2 cellular contexts compared by ENCODE assay signal in the genomic region with DNA sequence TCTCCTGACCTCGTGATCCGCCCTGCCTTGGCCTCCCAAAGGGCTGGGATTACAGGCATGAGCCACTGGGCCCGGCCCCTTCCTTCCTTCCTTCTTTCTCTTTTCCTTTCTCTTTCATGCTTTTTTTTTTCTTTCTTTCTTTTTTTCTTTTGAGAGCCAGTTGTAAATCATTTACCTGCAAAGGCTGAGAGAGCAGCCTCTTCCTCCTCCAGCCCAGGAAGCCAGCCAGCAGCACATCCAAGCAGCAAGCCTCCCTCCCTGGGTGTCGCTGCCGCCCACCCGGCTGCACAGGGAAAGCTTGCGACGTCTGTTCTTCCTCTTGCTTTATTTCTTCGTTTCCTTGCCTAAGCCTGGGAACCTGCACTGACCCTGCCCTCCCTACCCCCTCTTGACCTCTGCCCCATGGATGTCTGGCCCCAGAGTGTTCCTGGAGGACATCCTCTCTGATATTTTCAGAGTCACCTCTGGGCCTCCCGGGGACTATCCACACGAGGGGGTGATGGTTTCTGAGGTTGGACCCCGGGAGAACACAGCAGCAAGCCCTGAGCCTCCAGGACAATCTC.
A peak's percentile ranks its signal among the peaks of the same experiment; 100 is the strongest.
TF ChIP-seq lines count a peak whose summit lies in the region.

No MANE protein-coding gene starts in this region.

TF ChIP-seq in HEK293, 187 proteins besides CTCF, POLR2A, EP300 and RAD21:
- TF ChIP-seq SP7 (tag by site-specific recombination; IDR thresholded peaks at IDR 0.05) (no peak), ZIC2 (tag by site-specific recombination; IDR thresholded peaks at IDR 0.05) (peak; percentile 37; the same call in 1 of the 2 replicates)
- TF ChIP-seq, protein P1, sequence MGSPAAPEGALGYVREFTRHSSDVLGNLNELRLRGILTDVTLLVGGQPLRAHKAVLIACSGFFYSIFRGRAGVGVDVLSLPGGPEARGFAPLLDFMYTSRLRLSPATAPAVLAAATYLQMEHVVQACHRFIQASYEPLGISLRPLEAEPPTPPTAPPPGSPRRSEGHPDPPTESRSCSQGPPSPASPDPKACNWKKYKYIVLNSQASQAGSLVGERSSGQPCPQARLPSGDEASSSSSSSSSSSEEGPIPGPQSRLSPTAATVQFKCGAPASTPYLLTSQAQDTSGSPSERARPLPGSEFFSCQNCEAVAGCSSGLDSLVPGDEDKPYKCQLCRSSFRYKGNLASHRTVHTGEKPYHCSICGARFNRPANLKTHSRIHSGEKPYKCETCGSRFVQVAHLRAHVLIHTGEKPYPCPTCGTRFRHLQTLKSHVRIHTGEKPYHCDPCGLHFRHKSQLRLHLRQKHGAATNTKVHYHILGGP (tag by site-specific recombination; IDR thresholded peaks at IDR 0.05): no peak

TF ChIP-seq in H1, 55 proteins besides CTCF, POLR2A, EP300 and RAD21:
- TF ChIP-seq CREB1 (IDR thresholded peaks at IDR 0.05): no peak
- TF ChIP-seq KDM4A (IDR thresholded peaks at IDR 0.05; ENCODE audit: low read depth, low read length, severe bottlenecking): no peak
- no peak for TF ChIP-seq SIX5 (IDR thresholded peaks at IDR 0.05; ENCODE audit: low read depth, low read length)
- TF ChIP-seq, protein P2, sequence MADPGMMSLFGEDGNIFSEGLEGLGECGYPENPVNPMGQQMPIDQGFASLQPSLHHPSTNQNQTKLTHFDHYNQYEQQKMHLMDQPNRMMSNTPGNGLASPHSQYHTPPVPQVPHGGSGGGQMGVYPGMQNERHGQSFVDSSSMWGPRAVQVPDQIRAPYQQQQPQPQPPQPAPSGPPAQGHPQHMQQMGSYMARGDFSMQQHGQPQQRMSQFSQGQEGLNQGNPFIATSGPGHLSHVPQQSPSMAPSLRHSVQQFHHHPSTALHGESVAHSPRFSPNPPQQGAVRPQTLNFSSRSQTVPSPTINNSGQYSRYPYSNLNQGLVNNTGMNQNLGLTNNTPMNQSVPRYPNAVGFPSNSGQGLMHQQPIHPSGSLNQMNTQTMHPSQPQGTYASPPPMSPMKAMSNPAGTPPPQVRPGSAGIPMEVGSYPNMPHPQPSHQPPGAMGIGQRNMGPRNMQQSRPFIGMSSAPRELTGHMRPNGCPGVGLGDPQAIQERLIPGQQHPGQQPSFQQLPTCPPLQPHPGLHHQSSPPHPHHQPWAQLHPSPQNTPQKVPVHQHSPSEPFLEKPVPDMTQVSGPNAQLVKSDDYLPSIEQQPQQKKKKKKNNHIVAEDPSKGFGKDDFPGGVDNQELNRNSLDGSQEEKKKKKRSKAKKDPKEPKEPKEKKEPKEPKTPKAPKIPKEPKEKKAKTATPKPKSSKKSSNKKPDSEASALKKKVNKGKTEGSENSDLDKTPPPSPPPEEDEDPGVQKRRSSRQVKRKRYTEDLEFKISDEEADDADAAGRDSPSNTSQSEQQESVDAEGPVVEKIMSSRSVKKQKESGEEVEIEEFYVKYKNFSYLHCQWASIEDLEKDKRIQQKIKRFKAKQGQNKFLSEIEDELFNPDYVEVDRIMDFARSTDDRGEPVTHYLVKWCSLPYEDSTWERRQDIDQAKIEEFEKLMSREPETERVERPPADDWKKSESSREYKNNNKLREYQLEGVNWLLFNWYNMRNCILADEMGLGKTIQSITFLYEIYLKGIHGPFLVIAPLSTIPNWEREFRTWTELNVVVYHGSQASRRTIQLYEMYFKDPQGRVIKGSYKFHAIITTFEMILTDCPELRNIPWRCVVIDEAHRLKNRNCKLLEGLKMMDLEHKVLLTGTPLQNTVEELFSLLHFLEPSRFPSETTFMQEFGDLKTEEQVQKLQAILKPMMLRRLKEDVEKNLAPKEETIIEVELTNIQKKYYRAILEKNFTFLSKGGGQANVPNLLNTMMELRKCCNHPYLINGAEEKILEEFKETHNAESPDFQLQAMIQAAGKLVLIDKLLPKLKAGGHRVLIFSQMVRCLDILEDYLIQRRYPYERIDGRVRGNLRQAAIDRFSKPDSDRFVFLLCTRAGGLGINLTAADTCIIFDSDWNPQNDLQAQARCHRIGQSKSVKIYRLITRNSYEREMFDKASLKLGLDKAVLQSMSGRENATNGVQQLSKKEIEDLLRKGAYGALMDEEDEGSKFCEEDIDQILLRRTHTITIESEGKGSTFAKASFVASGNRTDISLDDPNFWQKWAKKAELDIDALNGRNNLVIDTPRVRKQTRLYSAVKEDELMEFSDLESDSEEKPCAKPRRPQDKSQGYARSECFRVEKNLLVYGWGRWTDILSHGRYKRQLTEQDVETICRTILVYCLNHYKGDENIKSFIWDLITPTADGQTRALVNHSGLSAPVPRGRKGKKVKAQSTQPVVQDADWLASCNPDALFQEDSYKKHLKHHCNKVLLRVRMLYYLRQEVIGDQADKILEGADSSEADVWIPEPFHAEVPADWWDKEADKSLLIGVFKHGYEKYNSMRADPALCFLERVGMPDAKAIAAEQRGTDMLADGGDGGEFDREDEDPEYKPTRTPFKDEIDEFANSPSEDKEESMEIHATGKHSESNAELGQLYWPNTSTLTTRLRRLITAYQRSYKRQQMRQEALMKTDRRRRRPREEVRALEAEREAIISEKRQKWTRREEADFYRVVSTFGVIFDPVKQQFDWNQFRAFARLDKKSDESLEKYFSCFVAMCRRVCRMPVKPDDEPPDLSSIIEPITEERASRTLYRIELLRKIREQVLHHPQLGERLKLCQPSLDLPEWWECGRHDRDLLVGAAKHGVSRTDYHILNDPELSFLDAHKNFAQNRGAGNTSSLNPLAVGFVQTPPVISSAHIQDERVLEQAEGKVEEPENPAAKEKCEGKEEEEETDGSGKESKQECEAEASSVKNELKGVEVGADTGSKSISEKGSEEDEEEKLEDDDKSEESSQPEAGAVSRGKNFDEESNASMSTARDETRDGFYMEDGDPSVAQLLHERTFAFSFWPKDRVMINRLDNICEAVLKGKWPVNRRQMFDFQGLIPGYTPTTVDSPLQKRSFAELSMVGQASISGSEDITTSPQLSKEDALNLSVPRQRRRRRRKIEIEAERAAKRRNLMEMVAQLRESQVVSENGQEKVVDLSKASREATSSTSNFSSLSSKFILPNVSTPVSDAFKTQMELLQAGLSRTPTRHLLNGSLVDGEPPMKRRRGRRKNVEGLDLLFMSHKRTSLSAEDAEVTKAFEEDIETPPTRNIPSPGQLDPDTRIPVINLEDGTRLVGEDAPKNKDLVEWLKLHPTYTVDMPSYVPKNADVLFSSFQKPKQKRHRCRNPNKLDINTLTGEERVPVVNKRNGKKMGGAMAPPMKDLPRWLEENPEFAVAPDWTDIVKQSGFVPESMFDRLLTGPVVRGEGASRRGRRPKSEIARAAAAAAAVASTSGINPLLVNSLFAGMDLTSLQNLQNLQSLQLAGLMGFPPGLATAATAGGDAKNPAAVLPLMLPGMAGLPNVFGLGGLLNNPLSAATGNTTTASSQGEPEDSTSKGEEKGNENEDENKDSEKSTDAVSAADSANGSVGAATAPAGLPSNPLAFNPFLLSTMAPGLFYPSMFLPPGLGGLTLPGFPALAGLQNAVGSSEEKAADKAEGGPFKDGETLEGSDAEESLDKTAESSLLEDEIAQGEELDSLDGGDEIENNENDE (IDR thresholded peaks at IDR 0.05; ENCODE audit: insufficient replicate concordance, low read length): no peak
- no peak for TF ChIP-seq CBX8 (IDR thresholded peaks at IDR 0.05; ENCODE audit: borderline replicate concordance, low read depth, low read length)
- TF ChIP-seq TAF7 (optimal IDR thresholded peaks at IDR 0.05; ENCODE audit: borderline replicate concordance, low read depth, low read length): no peak
- TF ChIP-seq, protein P3, sequence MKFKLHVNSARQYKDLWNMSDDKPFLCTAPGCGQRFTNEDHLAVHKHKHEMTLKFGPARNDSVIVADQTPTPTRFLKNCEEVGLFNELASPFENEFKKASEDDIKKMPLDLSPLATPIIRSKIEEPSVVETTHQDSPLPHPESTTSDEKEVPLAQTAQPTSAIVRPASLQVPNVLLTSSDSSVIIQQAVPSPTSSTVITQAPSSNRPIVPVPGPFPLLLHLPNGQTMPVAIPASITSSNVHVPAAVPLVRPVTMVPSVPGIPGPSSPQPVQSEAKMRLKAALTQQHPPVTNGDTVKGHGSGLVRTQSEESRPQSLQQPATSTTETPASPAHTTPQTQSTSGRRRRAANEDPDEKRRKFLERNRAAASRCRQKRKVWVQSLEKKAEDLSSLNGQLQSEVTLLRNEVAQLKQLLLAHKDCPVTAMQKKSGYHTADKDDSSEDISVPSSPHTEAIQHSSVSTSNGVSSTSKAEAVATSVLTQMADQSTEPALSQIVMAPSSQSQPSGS (IDR thresholded peaks at IDR 0.05; ENCODE audit: low read length): no peak
- TF ChIP-seq CHD1 (IDR thresholded peaks at IDR 0.05; ENCODE audit: low read depth, low read length): no peak
- TF ChIP-seq EZH2 (IDR thresholded peaks at IDR 0.05; ENCODE audit: low read depth, low read length, severe bottlenecking): no peak
- no peak for TF ChIP-seq TBP (IDR thresholded peaks at IDR 0.05; ENCODE audit: low read depth, low read length)
- no peak for TF ChIP-seq SRF (IDR thresholded peaks at IDR 0.05; ENCODE audit: low read depth, low read length)
- TF ChIP-seq SP1 (IDR thresholded peaks at IDR 0.05; ENCODE audit: low read depth, low read length): no peak
- no peak for TF ChIP-seq RBBP5 (IDR thresholded peaks at IDR 0.05; ENCODE audit: borderline replicate concordance, low read depth, low read length)
- TF ChIP-seq ZNF274 (IDR thresholded peaks at IDR 0.05; ENCODE audit: borderline replicate concordance, extremely low read depth, low read length): no peak
- TF ChIP-seq SIN3A (conservative IDR thresholded peaks at IDR 0.05 in 1 of 2, IDR thresholded peaks at IDR 0.05 in 1 of 2; ENCODE audit: low read depth in 1 of 2, low read length in 2 of 2): no peak
- TF ChIP-seq BRCA1 (IDR thresholded peaks at IDR 0.05; ENCODE audit: low read depth, low read length): no peak
- no peak for TF ChIP-seq NRF1 (IDR thresholded peaks at IDR 0.05; ENCODE audit: low read depth, low read length)
- TF ChIP-seq RFX5 (IDR thresholded peaks at IDR 0.05; ENCODE audit: borderline replicate concordance, low read depth, low read length): no peak
- TF ChIP-seq RNF2 (IDR thresholded peaks at IDR 0.05; ENCODE audit: borderline replicate concordance, low read depth, low read length, missing control alignments, poor library complexity, severe bottlenecking): no peak
